In the genomic region with DNA sequence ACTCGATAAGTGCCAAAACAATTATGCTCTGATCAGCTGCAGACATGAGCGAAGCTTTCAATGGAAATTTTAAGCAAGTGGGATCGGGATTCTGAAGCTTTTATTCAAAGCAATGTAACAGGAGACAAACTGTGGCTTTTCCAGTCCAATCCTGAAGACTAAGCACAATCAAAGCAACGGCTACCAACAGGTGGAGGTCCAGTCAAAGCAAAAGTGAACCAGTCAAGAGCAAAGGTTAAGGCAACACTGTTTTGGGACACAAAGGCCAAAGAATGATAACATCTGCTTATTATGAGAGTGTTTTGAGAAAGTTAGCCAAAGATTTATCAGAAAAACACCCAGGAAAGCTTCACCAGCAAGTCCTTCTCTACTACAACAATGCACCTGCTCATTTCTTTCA, we compare ENCODE assay signal across 25 cellular contexts.
"Had no signal": no experiment of that assay in that cellular context is flagged by ENCODE, and none has a peak within 500 bp of the region (broad histone marks: within the 10 kb centered on the region; RNA-seq: fewer than 3 reads in every experiment).

No MANE protein-coding gene starts in this region.

- H3K27ac ChIP-seq: adrenal gland, cardiac muscle cell, colonic mucosa, neutrophil, right lobe of liver, thoracic aorta, VCaP had no signal

- H3K4me3 ChIP-seq: adrenal gland, cardiac muscle cell, colonic mucosa, right lobe of liver, thoracic aorta had no signal

- H3K36me3 ChIP-seq: adrenal gland, cardiac muscle cell, colonic mucosa, neutrophil, right lobe of liver, thoracic aorta had no signal

- H3K9me3 ChIP-seq: adrenal gland, colonic mucosa, neutrophil, right lobe of liver had no signal

- H3K4me1 ChIP-seq: adrenal gland, colonic mucosa, right lobe of liver had no signal

- H3K27me3 ChIP-seq: adrenal gland, colonic mucosa, neutrophil, right lobe of liver had no signal

- ATAC-seq: left ventricle myocardium superior; stimulated activated effector memory CD8-positive, alpha-beta T cell treated with anti-CD3 and anti-CD28 coated beads, Interleukin-12 subunit alpha, Interleukin-12 subunit beta, amount 100 ng/mL, for 72 hours had no signal

- DNase-seq: activated CD4-positive, alpha-beta T cell treated with anti-CD3 and anti-CD28 coated beads for 4 hours; activated CD4-positive, alpha-beta T cell treated with anti-CD3 and anti-CD28 coated beads, Interleukin-2, amount 50 U/mL, for 4 hours; activated CD8-positive, alpha-beta memory T cell treated with anti-CD3 and anti-CD28 coated beads for 24 hours; activated effector memory CD4-positive, alpha-beta T cell treated with anti-CD3 and anti-CD28 coated beads, Interleukin-2, amount 50 U/mL, for 16 hours; activated naive CD4-positive, alpha-beta T cell treated with anti-CD3 and anti-CD28 coated beads for 36 hours; activated naive CD8-positive, alpha-beta T cell treated with anti-CD3 and anti-CD28 coated beads for 36 hours; adrenal gland; aorta; cerebellar nuclear complex; colonic mucosa; effector CD8-positive, alpha-beta T cell; glutamatergic neuron; islet precursor cell; left ventricle myocardium superior; naive B cell; nephron progenitor cell; right lobe of liver; small intestine; stimulated activated CD4-positive, alpha-beta T cell treated with anti-CD3 and anti-CD28 coated beads, Interleukin-4, amount 100 ng/mL, for 24 hours; trophoblast cell had no signal
